ENCODE assay signal across 1 cellular context in the genomic region with DNA sequence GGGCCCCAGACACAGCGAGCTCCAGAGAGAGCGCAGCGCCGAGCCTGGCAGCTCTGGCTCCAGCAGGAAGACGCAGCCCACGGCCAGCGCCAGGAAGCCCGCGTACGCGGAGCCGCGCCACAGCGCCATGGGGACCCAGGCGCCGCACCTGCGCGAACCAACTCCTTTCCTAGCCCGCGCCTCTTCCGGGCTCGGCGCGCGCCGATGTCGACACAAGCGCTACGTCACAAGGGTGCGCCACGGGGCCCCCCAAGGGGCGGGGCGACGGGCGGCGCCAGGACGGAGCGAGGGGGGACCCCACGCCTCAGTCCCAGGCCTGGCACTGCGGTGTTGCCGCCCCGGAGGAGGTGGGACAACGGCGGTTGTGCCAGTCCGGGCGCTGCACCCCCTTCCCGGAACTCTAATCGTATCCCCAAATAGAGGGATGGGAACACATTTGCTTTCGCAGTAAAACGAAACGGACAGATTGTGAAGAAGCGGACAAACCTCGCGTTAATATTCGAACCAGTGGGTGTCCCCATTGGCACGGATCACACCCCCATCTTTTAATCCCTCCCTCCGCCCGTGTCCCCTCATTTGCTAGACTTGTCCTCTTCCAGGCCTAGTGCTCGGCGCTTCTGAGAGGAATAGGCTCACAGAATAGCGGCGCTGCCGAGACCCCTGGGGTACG.
TF ChIP-seq lines count a peak whose summit lies in the region.

A gene (minus strand): TSS at position 196 of the 670 bp plus-strand sequence. CDS start 67 bp downstream, at position 129.

TF ChIP-seq in HEK293, 187 proteins besides CTCF, POLR2A, EP300 and RAD21 (continued from another document and continues in another):
- TF ChIP-seq, protein P1, sequence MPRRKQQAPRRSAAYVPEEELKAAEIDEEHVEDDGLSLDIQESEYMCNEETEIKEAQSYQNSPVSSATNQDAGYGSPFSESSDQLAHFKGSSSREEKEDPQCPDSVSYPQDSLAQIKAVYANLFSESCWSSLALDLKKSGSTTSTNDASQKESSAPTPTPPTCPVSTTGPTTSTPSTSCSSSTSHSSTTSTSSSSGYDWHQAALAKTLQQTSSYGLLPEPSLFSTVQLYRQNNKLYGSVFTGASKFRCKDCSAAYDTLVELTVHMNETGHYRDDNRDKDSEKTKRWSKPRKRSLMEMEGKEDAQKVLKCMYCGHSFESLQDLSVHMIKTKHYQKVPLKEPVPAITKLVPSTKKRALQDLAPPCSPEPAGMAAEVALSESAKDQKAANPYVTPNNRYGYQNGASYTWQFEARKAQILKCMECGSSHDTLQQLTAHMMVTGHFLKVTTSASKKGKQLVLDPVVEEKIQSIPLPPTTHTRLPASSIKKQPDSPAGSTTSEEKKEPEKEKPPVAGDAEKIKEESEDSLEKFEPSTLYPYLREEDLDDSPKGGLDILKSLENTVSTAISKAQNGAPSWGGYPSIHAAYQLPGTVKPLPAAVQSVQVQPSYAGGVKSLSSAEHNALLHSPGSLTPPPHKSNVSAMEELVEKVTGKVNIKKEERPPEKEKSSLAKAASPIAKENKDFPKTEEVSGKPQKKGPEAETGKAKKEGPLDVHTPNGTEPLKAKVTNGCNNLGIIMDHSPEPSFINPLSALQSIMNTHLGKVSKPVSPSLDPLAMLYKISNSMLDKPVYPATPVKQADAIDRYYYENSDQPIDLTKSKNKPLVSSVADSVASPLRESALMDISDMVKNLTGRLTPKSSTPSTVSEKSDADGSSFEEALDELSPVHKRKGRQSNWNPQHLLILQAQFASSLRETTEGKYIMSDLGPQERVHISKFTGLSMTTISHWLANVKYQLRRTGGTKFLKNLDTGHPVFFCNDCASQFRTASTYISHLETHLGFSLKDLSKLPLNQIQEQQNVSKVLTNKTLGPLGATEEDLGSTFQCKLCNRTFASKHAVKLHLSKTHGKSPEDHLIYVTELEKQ (tag by site-specific recombination; IDR thresholded peaks at IDR 0.05; ENCODE audit: borderline replicate concordance), result peak; percentile 89; the same call in 1 of the 2 replicates
- TF ChIP-seq ZNF548 (tag by site-specific recombination; IDR thresholded peaks at IDR 0.05) (0 out of 2 replicates have a peak, but pooled peaks have one; percentile 35), ZNF174 (tag by site-specific recombination; IDR thresholded peaks at IDR 0.05) (no peak; the same call in 1 of the 2 replicates), ZNF184 (tag by site-specific recombination; IDR thresholded peaks at IDR 0.05) (no peak), ZNF423 (tag by site-specific recombination; IDR thresholded peaks at IDR 0.05) (no peak), ZFHX2 (tag by site-specific recombination; conservative IDR thresholded peaks at IDR 0.05) (peak; percentile 76), ZBTB21 (tag by site-specific recombination; IDR thresholded peaks at IDR 0.05) (peak; percentile 80), ZNF37A (tag by site-specific recombination; IDR thresholded peaks at IDR 0.05) (0 out of 2 replicates have a peak, but pooled peaks have one; percentile 43), ZNF24 (tag by site-specific recombination; IDR thresholded peaks at IDR 0.05) (peak; percentile 96), ZNF768 (tag by site-specific recombination; IDR thresholded peaks at IDR 0.05) (no peak; the same call in 1 of the 2 replicates), TRIM28 (IDR thresholded peaks at IDR 0.05; ENCODE audit: borderline replicate concordance, low read length) (peak; percentile 29; the same call in 1 of the 2 replicates), SCRT2 (tag by site-specific recombination; IDR thresholded peaks at IDR 0.05) (peak; percentile 62; the same call in 1 of the 2 replicates), ZBTB17 (tag by site-specific recombination; IDR thresholded peaks at IDR 0.05) (no peak), SP7 (tag by site-specific recombination; IDR thresholded peaks at IDR 0.05) (peak; percentile 92), KLF16 (tag by site-specific recombination; IDR thresholded peaks at IDR 0.05) (peak; percentile 96), GLI2 (tag by site-specific recombination; IDR thresholded peaks at IDR 0.05; ENCODE audit: borderline replicate concordance, low read depth) (no peak), ZSCAN30 (tag by site-specific recombination; IDR thresholded peaks at IDR 0.05) (peak; percentile 99), ZNF624 (tag by site-specific recombination; IDR thresholded peaks at IDR 0.05) (no peak), ZNF350 (tag by site-specific recombination; IDR thresholded peaks at IDR 0.05) (no peak), ZBTB1 (tag by site-specific recombination; IDR thresholded peaks at IDR 0.05) (peak; percentile 71), ZNF223 (tag by site-specific recombination; IDR thresholded peaks at IDR 0.05) (peak; percentile 100)
- TF ChIP-seq, protein P2, sequence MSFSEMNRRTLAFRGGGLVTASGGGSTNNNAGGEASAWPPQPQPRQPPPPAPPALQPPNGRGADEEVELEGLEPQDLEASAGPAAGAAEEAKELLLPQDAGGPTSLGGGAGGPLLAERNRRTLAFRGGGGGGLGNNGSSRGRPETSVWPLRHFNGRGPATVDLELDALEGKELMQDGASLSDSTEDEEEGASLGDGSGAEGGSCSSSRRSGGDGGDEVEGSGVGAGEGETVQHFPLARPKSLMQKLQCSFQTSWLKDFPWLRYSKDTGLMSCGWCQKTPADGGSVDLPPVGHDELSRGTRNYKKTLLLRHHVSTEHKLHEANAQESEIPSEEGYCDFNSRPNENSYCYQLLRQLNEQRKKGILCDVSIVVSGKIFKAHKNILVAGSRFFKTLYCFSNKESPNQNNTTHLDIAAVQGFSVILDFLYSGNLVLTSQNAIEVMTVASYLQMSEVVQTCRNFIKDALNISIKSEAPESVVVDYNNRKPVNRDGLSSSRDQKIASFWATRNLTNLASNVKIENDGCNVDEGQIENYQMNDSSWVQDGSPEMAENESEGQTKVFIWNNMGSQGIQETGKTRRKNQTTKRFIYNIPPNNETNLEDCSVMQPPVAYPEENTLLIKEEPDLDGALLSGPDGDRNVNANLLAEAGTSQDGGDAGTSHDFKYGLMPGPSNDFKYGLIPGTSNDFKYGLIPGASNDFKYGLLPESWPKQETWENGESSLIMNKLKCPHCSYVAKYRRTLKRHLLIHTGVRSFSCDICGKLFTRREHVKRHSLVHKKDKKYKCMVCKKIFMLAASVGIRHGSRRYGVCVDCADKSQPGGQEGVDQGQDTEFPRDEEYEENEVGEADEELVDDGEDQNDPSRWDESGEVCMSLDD (tag by site-specific recombination; IDR thresholded peaks at IDR 0.05), result peak; percentile 100
- TF ChIP-seq, protein P3, sequence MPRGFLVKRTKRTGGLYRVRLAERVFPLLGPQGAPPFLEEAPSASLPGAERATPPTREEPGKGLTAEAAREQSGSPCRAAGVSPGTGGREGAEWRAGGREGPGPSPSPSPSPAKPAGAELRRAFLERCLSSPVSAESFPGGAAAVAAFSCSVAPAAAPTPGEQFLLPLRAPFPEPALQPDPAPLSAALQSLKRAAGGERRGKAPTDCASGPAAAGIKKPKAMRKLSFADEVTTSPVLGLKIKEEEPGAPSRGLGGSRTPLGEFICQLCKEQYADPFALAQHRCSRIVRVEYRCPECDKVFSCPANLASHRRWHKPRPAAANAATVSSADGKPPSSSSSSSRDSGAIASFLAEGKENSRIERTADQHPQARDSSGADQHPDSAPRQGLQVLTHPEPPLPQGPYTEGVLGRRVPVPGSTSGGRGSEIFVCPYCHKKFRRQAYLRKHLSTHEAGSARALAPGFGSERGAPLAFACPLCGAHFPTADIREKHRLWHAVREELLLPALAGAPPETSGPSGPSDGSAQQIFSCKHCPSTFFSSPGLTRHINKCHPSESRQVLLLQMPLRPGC (tag by site-specific recombination; IDR thresholded peaks at IDR 0.05), result peak; percentile 91
- TF ChIP-seq, protein P4, sequence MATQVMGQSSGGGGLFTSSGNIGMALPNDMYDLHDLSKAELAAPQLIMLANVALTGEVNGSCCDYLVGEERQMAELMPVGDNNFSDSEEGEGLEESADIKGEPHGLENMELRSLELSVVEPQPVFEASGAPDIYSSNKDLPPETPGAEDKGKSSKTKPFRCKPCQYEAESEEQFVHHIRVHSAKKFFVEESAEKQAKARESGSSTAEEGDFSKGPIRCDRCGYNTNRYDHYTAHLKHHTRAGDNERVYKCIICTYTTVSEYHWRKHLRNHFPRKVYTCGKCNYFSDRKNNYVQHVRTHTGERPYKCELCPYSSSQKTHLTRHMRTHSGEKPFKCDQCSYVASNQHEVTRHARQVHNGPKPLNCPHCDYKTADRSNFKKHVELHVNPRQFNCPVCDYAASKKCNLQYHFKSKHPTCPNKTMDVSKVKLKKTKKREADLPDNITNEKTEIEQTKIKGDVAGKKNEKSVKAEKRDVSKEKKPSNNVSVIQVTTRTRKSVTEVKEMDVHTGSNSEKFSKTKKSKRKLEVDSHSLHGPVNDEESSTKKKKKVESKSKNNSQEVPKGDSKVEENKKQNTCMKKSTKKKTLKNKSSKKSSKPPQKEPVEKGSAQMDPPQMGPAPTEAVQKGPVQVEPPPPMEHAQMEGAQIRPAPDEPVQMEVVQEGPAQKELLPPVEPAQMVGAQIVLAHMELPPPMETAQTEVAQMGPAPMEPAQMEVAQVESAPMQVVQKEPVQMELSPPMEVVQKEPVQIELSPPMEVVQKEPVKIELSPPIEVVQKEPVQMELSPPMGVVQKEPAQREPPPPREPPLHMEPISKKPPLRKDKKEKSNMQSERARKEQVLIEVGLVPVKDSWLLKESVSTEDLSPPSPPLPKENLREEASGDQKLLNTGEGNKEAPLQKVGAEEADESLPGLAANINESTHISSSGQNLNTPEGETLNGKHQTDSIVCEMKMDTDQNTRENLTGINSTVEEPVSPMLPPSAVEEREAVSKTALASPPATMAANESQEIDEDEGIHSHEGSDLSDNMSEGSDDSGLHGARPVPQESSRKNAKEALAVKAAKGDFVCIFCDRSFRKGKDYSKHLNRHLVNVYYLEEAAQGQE (tag by site-specific recombination; IDR thresholded peaks at IDR 0.05), result 0 out of 2 replicates have a peak, but pooled peaks have one; percentile 33
- TF ChIP-seq, protein P5, sequence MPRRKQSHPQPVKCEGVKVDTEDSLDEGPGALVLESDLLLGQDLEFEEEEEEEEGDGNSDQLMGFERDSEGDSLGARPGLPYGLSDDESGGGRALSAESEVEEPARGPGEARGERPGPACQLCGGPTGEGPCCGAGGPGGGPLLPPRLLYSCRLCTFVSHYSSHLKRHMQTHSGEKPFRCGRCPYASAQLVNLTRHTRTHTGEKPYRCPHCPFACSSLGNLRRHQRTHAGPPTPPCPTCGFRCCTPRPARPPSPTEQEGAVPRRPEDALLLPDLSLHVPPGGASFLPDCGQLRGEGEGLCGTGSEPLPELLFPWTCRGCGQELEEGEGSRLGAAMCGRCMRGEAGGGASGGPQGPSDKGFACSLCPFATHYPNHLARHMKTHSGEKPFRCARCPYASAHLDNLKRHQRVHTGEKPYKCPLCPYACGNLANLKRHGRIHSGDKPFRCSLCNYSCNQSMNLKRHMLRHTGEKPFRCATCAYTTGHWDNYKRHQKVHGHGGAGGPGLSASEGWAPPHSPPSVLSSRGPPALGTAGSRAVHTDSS (tag by site-specific recombination; IDR thresholded peaks at IDR 0.05), result peak; percentile 52; the same call in 1 of the 2 replicates
- TF ChIP-seq, protein P6, sequence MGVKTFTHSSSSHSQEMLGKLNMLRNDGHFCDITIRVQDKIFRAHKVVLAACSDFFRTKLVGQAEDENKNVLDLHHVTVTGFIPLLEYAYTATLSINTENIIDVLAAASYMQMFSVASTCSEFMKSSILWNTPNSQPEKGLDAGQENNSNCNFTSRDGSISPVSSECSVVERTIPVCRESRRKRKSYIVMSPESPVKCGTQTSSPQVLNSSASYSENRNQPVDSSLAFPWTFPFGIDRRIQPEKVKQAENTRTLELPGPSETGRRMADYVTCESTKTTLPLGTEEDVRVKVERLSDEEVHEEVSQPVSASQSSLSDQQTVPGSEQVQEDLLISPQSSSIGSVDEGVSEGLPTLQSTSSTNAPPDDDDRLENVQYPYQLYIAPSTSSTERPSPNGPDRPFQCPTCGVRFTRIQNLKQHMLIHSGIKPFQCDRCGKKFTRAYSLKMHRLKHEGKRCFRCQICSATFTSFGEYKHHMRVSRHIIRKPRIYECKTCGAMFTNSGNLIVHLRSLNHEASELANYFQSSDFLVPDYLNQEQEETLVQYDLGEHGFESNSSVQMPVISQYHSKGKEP (tag by site-specific recombination; IDR thresholded peaks at IDR 0.05), result peak; percentile 65; the same call in 1 of the 2 replicates
- TF ChIP-seq, protein P7, sequence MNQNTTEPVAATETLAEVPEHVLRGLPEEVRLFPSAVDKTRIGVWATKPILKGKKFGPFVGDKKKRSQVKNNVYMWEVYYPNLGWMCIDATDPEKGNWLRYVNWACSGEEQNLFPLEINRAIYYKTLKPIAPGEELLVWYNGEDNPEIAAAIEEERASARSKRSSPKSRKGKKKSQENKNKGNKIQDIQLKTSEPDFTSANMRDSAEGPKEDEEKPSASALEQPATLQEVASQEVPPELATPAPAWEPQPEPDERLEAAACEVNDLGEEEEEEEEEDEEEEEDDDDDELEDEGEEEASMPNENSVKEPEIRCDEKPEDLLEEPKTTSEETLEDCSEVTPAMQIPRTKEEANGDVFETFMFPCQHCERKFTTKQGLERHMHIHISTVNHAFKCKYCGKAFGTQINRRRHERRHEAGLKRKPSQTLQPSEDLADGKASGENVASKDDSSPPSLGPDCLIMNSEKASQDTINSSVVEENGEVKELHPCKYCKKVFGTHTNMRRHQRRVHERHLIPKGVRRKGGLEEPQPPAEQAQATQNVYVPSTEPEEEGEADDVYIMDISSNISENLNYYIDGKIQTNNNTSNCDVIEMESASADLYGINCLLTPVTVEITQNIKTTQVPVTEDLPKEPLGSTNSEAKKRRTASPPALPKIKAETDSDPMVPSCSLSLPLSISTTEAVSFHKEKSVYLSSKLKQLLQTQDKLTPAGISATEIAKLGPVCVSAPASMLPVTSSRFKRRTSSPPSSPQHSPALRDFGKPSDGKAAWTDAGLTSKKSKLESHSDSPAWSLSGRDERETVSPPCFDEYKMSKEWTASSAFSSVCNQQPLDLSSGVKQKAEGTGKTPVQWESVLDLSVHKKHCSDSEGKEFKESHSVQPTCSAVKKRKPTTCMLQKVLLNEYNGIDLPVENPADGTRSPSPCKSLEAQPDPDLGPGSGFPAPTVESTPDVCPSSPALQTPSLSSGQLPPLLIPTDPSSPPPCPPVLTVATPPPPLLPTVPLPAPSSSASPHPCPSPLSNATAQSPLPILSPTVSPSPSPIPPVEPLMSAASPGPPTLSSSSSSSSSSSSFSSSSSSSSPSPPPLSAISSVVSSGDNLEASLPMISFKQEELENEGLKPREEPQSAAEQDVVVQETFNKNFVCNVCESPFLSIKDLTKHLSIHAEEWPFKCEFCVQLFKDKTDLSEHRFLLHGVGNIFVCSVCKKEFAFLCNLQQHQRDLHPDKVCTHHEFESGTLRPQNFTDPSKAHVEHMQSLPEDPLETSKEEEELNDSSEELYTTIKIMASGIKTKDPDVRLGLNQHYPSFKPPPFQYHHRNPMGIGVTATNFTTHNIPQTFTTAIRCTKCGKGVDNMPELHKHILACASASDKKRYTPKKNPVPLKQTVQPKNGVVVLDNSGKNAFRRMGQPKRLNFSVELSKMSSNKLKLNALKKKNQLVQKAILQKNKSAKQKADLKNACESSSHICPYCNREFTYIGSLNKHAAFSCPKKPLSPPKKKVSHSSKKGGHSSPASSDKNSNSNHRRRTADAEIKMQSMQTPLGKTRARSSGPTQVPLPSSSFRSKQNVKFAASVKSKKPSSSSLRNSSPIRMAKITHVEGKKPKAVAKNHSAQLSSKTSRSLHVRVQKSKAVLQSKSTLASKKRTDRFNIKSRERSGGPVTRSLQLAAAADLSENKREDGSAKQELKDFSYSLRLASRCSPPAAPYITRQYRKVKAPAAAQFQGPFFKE (tag by site-specific recombination; IDR thresholded peaks at IDR 0.05; ENCODE audit: borderline replicate concordance), result no peak; the same call in 1 of the 2 replicates
